In genomic region chr10:63536678-63537077, GRCh38 we compare ENCODE assay signal across 19 cellular contexts.
"Had no signal": no experiment of that assay in that cellular context is flagged by ENCODE, and none has a peak within 500 bp of the region (broad histone marks: within the 10 kb centered on the region; RNA-seq: fewer than 3 reads in every experiment).

No MANE protein-coding gene starts in this region.

- H3K9me3 ChIP-seq: Peyer's patch, SJCRH30 had no signal

- DNase-seq: IMR-90, Kasumi-1, NCI-H1092 treated with DMSO at 0.1 percent for 48 hours, NCI-H1436, NCI-H187, NCI-H2029, NCI-H2081 treated with DMSO at 0.1 percent for 48 hours, NCI-H2171, NCI-H226, NCI-H446, NCI-H510A, NCI-H524 treated with DMSO at 0.1 percent for 48 hours, NCI-H69, NCI-H774, Peyer's patch, SHP77 treated with DMSO at 0.1 percent for 48 hours, SJCRH30 had no signal

- ATAC-seq: Right ventricle myocardium inferior had no signal

- H3K27ac ChIP-seq: KMS-11, Peyer's patch, SJCRH30 had no signal

- H3K27me3 ChIP-seq: Peyer's patch, SJCRH30 had no signal

- H3K4me1 ChIP-seq: Peyer's patch, SJCRH30 had no signal

- H3K9ac ChIP-seq: KMS-11 had no signal

- H3K4me3 ChIP-seq: Peyer's patch, SJCRH30 had no signal

- H3K36me3 ChIP-seq: Peyer's patch, SJCRH30 had no signal
